ENCODE assay signal across 18 cellular contexts in genomic region chr14:102255401-102256190, GRCh38. TPM values are rescaled to one million over a fixed set of nuclear protein-coding genes. Genes with fewer than 3 reads are reported as not detected.
DNase-seq lines count a peak whose midpoint lies in the region; ATAC-seq and TF ChIP-seq lines count a peak whose summit lies in the region.
"Had no signal": no experiment of that assay in that cellular context is flagged by ENCODE, and none has a peak within 500 bp of the region (broad histone marks: within the 10 kb centered on the region; RNA-seq: fewer than 3 reads in every experiment).

No MANE protein-coding gene starts in this region.

- H3K27me3 ChIP-seq in GM23248 (replicated peaks; ENCODE audit: insufficient read depth) (no peaks in the 10 kb centered on the region), heart right ventricle (no peaks in the 10 kb centered on the region)
- H3K27me3 ChIP-seq: gastrocnemius medialis had no signal

- no peaks in the 10 kb centered on the region for H3K27me3 Mint-ChIP-seq in progenitor cell of endocrine pancreas
- H3K27me3 Mint-ChIP-seq: central memory CD8-positive, alpha-beta T cell; stimulated activated naive CD8-positive, alpha-beta T cell treated with anti-CD3 and anti-CD28 coated beads, Interleukin-15, Interleukin-2, amounts not matched to agents 100 ng/mL and 50 ng/mL, for 24 hours had no signal

- intact Hi-C loops in heart right ventricle (cut with DNase I) (no loop called here), sciatic nerve (cut with DNase I) (no loop called here)

- H3K9me3 Mint-ChIP-seq in progenitor cell of endocrine pancreas (ENCODE audit: low read depth) = no peaks in the 10 kb centered on the region
- H3K9me3 Mint-ChIP-seq: activated T-helper 17 cell treated with anti-CD3 and anti-CD28 coated beads, Interleukin-2, amount 50 U/mL, for 72 hours; central memory CD8-positive, alpha-beta T cell; stimulated activated naive CD8-positive, alpha-beta T cell treated with anti-CD3 and anti-CD28 coated beads, Interleukin-15, Interleukin-2, amounts not matched to agents 100 ng/mL and 50 ng/mL, for 24 hours had no signal

- H3K36me3 Mint-ChIP-seq in progenitor cell of endocrine pancreas (ENCODE audit: insufficient read depth) = peaks cover 4% of the 10 kb centered on the region

- H3K9me2 ChIP-seq in GM23248 (ENCODE audit: insufficient read depth) = no peaks in the 10 kb centered on the region

- H3K4me3 ChIP-seq in GM23248 (no peak overlapping the region), astrocyte of the spinal cord (ENCODE audit: low read depth, low read length) (no peak overlapping the region), heart right ventricle (no peak overlapping the region)
- H3K4me3 ChIP-seq: gastrocnemius medialis had no signal

- H3K9me3 ChIP-seq in GM23248 (ENCODE audit: low read depth) (no peaks in the 10 kb centered on the region), heart right ventricle (no peaks in the 10 kb centered on the region)
- H3K9me3 ChIP-seq: gastrocnemius medialis had no signal

- peak in 6 of 8 donors; percentile 45 to 85 (median 68) for ATAC-seq in heart right ventricle
- ATAC-seq in sciatic nerve = peak; percentile 74
- ATAC-seq in GM21367 (IDR thresholded peaks at IDR 0.05; ENCODE audit: unreplicated experiment) = no peak
- ATAC-seq: activated T-helper 17 cell treated with anti-CD3 and anti-CD28 coated beads, Interleukin-2, amount 50 U/mL, for 72 hours; gastrocnemius medialis had no signal

- peak; percentile 74 for DNase-seq in GM23248
- DNase-seq in astrocyte of the spinal cord (ENCODE audit: low read depth, low spot score) = peak; percentile 43
- DNase-seq in heart right ventricle = peak in 1 of 2 donors; percentile 31
- DNase-seq in sciatic nerve (ENCODE audit: low spot score) = no peak
- no peak for DNase-seq in nucleus accumbens (lab: John Stamatoyannopoulos, UW)
- no peak for DNase-seq in progenitor cell of endocrine pancreas (ENCODE audit: low spot score, unreplicated experiment)
- DNase-seq in cerebellum (ENCODE audit: low spot score) = no peak
- DNase-seq: activated CD4-positive, alpha-beta T cell treated with anti-CD3 and anti-CD28 coated beads for 4 hours; COR-L47; gastrocnemius medialis; H7; NCI-H1694 treated with DMSO at 0.1 percent for 48 hours; SW 1271 had no signal

- in situ Hi-C loops in GM23248 (cut with MboI) (no loop called here), astrocyte of the spinal cord (cut with HindIII; ENCODE audit: low sequenced_read_pairs) (no loop called here)

- 66 to 67% methylated on average over 9 of the region's 9 CpGs for WGBS in GM23248 (ENCODE audit: low coverage in 1 of 2, low lambda C conversion rate in 2 of 2, missing lambda C conversion rate in 2 of 2), 2 experiments
- WGBS in heart right ventricle, 2 donors = 68 to 73% methylated on average over 9 of the region's 9 CpGs

- no peak overlapping the region for H3K4me3 Mint-ChIP-seq in progenitor cell of endocrine pancreas (ENCODE audit: low read depth)
- H3K4me3 Mint-ChIP-seq: activated T-helper 17 cell treated with anti-CD3 and anti-CD28 coated beads, Interleukin-2, amount 50 U/mL, for 72 hours; central memory CD8-positive, alpha-beta T cell; stimulated activated naive CD8-positive, alpha-beta T cell treated with anti-CD3 and anti-CD28 coated beads, Interleukin-15, Interleukin-2, amounts not matched to agents 100 ng/mL and 50 ng/mL, for 24 hours had no signal

- no peaks in the 10 kb centered on the region for H3K79me2 ChIP-seq in GM23248 (ENCODE audit: insufficient read depth)

- no peak for TF ChIP-seq CTCF in astrocyte of the spinal cord (IDR thresholded peaks at IDR 0.05; ENCODE audit: low read depth, low read length)
- no peak for TF ChIP-seq CTCF in heart right ventricle (IDR thresholded peaks at IDR 0.05)
- TF ChIP-seq CTCF in progenitor cell of endocrine pancreas (IDR thresholded peaks at IDR 0.05; ENCODE audit: unreplicated experiment) = no peak

- no peaks in the 10 kb centered on the region for H4K20me1 ChIP-seq in GM23248 (ENCODE audit: insufficient read depth)

- H3K36me3 ChIP-seq in GM23248 (ENCODE audit: low read depth) (no peaks in the 10 kb centered on the region), heart right ventricle (peaks cover 0 to 9% (median 0%) of the 10 kb centered on the region in 9 donors)
- H3K36me3 ChIP-seq: gastrocnemius medialis had no signal

- H3K27ac ChIP-seq in GM23248 (peak overlapping the region; percentile 82), heart right ventricle (peak overlapping the region in 9 of 10 donors; percentile 14 to 75 (median 47))
- H3K27ac ChIP-seq: gastrocnemius medialis, parathyroid adenoma had no signal

- H3K4me1 ChIP-seq in GM23248 (ENCODE audit: insufficient read depth) (peaks cover 12% of the 10 kb centered on the region), heart right ventricle (peaks cover 0 to 10% (median 0%) of the 10 kb centered on the region in 9 donors)
- H3K4me1 ChIP-seq: gastrocnemius medialis, parathyroid adenoma had no signal

- peak overlapping the region; percentile 61 for H3K9ac ChIP-seq in GM23248
- H3K9ac ChIP-seq: parathyroid adenoma had no signal

- no peaks in the 10 kb centered on the region for H3K4me1 Mint-ChIP-seq in progenitor cell of endocrine pancreas (ENCODE audit: low read depth)
- H3K4me1 Mint-ChIP-seq: activated T-helper 17 cell treated with anti-CD3 and anti-CD28 coated beads, Interleukin-2, amount 50 U/mL, for 72 hours; central memory CD8-positive, alpha-beta T cell had no signal

- 0 out of 2 replicates have a peak, but pooled peaks cover 4% of the 10 kb centered on the region for H3F3A ChIP-seq in GM23248 (ENCODE audit: insufficient read depth)

- peak overlapping the region; percentile 25; the same call in 1 of the 2 replicates for H2AFZ ChIP-seq in GM23248
- H2AFZ ChIP-seq: parathyroid adenoma had no signal

- no peak overlapping the region for H3K27ac Mint-ChIP-seq in progenitor cell of endocrine pancreas
- H3K27ac Mint-ChIP-seq: activated T-helper 17 cell treated with anti-CD3 and anti-CD28 coated beads, Interleukin-2, amount 50 U/mL, for 72 hours; stimulated activated naive CD8-positive, alpha-beta T cell treated with anti-CD3 and anti-CD28 coated beads, Interleukin-15, Interleukin-2, amounts not matched to agents 100 ng/mL and 50 ng/mL, for 24 hours had no signal

- no peak overlapping the region for H3K4me2 ChIP-seq in GM23248 (ENCODE audit: unreplicated experiment)

RNA-seq across cellular contexts. Expression of gene MOK, which starts 49.4 kb away (rescaled TPM):
- 34.9 and 43.4 TPM in 2 replicates for total RNA-seq in GM23248 (2014; rRNA removed; shearing (Covaris generic))
- polyA plus RNA-seq in GM23248 (2016; fragmentation: Nextera tagmentation; extraction: Ambion mirVana) = 65.8 and 67.9 TPM in 2 replicates
- 10 to 100 TPM in 4 of 10 donors, 1 to 10 TPM in 6; 6.6 to 15.5 (median 9.5) TPM for total RNA-seq in heart right ventricle
- 10 to 100 TPM; 17.6 to 19.8 TPM for polyA plus RNA-seq in heart right ventricle
- total RNA-seq in sciatic nerve = 24.4 TPM
- 34.8 and 38.7 TPM in 2 replicates for total RNA-seq in progenitor cell of endocrine pancreas
- 31.2 TPM for total RNA-seq in cerebellum

Comparison
In these comparisons a context has a peak if more than half of its experiments do, and no peak if none do; other contexts are left out.
1. DNase-seq: peak in GM23248 (single experiment) and astrocyte of the spinal cord (single experiment); none in sciatic nerve (single experiment), nucleus accumbens (0 of 56), progenitor cell of endocrine pancreas (single experiment) and cerebellum (single experiment).